ENCODE assay signal across 8 cellular contexts in the genomic region with DNA sequence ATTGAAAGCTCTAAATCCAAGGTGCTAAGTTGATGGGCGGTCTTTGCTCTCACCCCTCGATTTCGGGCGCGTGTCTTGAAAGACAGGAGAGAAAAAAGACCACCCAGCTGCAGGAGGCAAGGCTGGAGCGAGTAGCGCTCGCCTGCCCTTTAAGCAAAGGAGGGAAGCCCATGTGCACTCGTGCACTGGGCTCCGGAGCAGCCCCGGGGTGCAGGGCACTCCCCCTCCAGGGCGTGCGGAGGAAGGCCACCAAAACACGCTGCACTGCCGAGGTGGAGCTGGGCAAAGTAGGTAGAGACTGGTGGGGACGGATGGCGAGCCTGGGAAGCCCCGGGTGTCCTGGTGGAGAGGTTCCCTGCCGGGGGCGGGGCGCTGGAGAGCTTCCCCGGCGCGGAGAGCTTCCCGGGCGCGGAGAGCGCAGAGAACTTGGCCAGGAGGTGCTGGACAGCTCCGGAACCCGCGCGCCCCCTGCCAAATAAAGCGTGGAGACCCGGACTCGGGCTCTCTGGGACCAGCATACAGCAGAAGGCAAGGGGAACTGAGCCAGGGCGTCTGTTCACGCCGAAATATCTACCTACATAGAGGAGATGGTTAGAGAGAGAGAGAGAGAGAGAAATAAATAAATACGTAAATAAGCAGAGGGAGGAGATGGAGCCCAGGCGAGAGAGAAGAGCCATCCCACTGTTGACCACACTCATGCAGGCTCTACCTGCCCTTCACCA. TPM values are rescaled to one million over a fixed set of nuclear protein-coding genes. Genes with fewer than 3 reads are reported as not detected.
DNase-seq lines count a peak whose midpoint lies in the region; ATAC-seq, FAIRE-seq and TF ChIP-seq lines count a peak whose summit lies in the region.

No MANE protein-coding gene starts in this region.

- WGBS in HUES64 = 1% methylated on average over 38 of the region's 40 CpGs

- peak overlapping the region; percentile 25; the same call in 1 of the 2 replicates for H3K9ac ChIP-seq in HUES64 (ENCODE audit: low read depth, low read length)

- DNase-seq in GM13976 (ENCODE audit: low spot score) = peak; percentile 53
- peak; percentile 26 for DNase-seq in T-helper 22 cell (ENCODE audit: low read depth)
- no peak for DNase-seq in bronchial epithelial cell (ENCODE audit: low read depth)
- DNase-seq in kidney epithelial cell (ENCODE audit: low read depth) = no peak
- DNase-seq in stimulated activated CD4-positive, alpha-beta T cell treated with anti-CD3 and anti-CD28 coated beads, Interleukin-4, amount 100 ng/mL, for 1 hour = peak; percentile 48
- no peak for DNase-seq in A172 (ENCODE audit: low spot score)

- H3K36me3 ChIP-seq in HUES64 (ENCODE audit: insufficient read depth, low read length) = no peaks in the 10 kb centered on the region
- no peaks in the 10 kb centered on the region for H3K36me3 ChIP-seq in bronchial epithelial cell (ENCODE audit: control insufficient read depth, insufficient read depth, low read length)
- H3K36me3 ChIP-seq in kidney epithelial cell (ENCODE audit: control insufficient read depth, insufficient read depth, low read length) = no peaks in the 10 kb centered on the region

- no peak for FAIRE-seq in bronchial epithelial cell (lab: Jason Lieb, UNC)

- peak overlapping the region; percentile 82 for H3K4me3 ChIP-seq in HUES64 (ENCODE audit: low read length)
- H3K4me3 ChIP-seq in bronchial epithelial cell (ENCODE audit: low read depth, low read length) = peak overlapping the region; percentile 27
- peak overlapping the region; percentile 21 for H3K4me3 ChIP-seq in kidney epithelial cell (ENCODE audit: low read depth, low read length)

- ATAC-seq in HG02678 (IDR thresholded peaks at IDR 0.05; ENCODE audit: unreplicated experiment) = no peak

- peaks cover 25% of the 10 kb centered on the region for H3K27me3 ChIP-seq in HUES64 (ENCODE audit: insufficient read depth, low read length)
- H3K27me3 ChIP-seq in bronchial epithelial cell (ENCODE audit: control insufficient read depth, insufficient read depth, low read length) = peaks cover 18% of the 10 kb centered on the region
- H3K27me3 ChIP-seq in kidney epithelial cell (ENCODE audit: control insufficient read depth, insufficient read depth, low read length) = peaks cover 27% of the 10 kb centered on the region

- no peak overlapping the region; the same call in 1 of the 2 replicates for H3K27ac ChIP-seq in HUES64 (ENCODE audit: low read depth, low read length)

- TF ChIP-seq CTCF in GM13976 (IDR thresholded peaks at IDR 0.05; ENCODE audit: borderline replicate concordance, control extremely low read depth, extremely low read depth, insufficient read depth, missing control alignments) (no peak), bronchial epithelial cell (IDR thresholded peaks at IDR 0.05; ENCODE audit: insufficient read depth, low read length, severe bottlenecking) (no peak), kidney epithelial cell (IDR thresholded peaks at IDR 0.05; ENCODE audit: insufficient read depth, low read length, poor library complexity, severe bottlenecking) (no peak)

- H3K9me3 ChIP-seq in HUES64 (ENCODE audit: insufficient read depth, low read depth, low read length) = peaks cover 8% of the 10 kb centered on the region; the same call in 1 of the 2 replicates

- in situ Hi-C loops in GM13976 (cut with MboI; ENCODE audit: low sequenced_read_pairs, unreplicated experiment) = no loop called here

- H3K4me1 ChIP-seq in HUES64 (ENCODE audit: insufficient read depth, low read length) = peaks cover 11% of the 10 kb centered on the region; the same call in 1 of the 2 replicates

RNA-seq across cellular contexts. Expression of gene NELL2, which starts 0.6 kb away (rescaled TPM):
- 28.4 TPM for polyA plus RNA-seq in HUES64 (2013, experiment 1 of 2)
- polyA plus RNA-seq in HUES64 (2013, experiment 2 of 2) = 40.8 TPM
- total RNA-seq in bronchial epithelial cell = not detected in 2 replicates
- total RNA-seq in kidney epithelial cell = 3.5 and 9.7 TPM in 2 replicates
- total RNA-seq in A172 (2014; rRNA removed; shearing (Covaris generic)) = 0.72 and 3.8 TPM in 2 replicates

Comparison
In these comparisons a context has a peak if more than half of its experiments do, and no peak if none do; other contexts are left out.
1. DNase-seq: peak in GM13976 (single experiment), T-helper 22 cell (single experiment) and stimulated activated CD4-positive, alpha-beta T cell treated with anti-CD3 and anti-CD28 coated beads, Interleukin-4, amount 100 ng/mL, for 1 hour (single experiment); none in bronchial epithelial cell (single experiment), kidney epithelial cell (single experiment) and A172 (single experiment).
2. H3K4me3 ChIP-seq: peak in every context shown above with its lines; median percentile 82 in HUES64; 27 in bronchial epithelial cell; 21 in kidney epithelial cell.